In the genomic region with DNA sequence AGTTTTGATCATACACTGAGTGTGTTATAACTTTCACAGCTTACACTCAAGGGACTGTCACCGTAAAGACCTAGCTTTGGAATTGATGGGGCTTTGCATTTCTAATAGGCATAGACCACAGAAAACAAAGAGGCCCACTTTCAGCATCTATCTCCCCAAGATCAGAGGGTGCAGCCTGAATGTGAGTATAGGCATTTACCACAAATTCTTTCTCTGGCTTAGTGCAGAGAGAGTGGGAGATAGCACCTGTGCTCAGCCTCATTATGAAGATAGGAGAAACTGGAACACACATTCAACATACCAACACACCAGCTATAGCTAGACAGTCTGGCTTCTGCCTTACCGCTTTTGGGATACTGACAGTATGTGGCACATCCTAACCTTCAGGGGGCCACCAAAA, we compare ENCODE assay signal across 9 cellular contexts.
"Had no signal": no experiment of that assay in that cellular context is flagged by ENCODE, and none has a peak within 500 bp of the region (broad histone marks: within the 10 kb centered on the region; RNA-seq: fewer than 3 reads in every experiment).

No MANE protein-coding gene starts in this region.

- H3K9me3 ChIP-seq: HAP-1 had no signal

- H3K4me3 ChIP-seq: GM23248, HAP-1, K562 had no signal

- H3K27ac ChIP-seq: GM23248, HL-60 had no signal

- DNase-seq: GM23248, H7, HFFc6, KG1 had no signal

- H3K4me1 ChIP-seq: HAP-1 had no signal

- H2AFZ ChIP-seq: GM23248 had no signal

- H3K9ac ChIP-seq: GM23248 had no signal

- H3K36me3 ChIP-seq: HAP-1 had no signal

- ATAC-seq: HCT116, HepG2, K562 had no signal

- FAIRE-seq: HepG2, K562 had no signal
